Comparison of ENCODE assay signal across 8 cellular contexts in genomic region chr11:61430839-61431238, GRCh38. TPM values are rescaled to one million over a fixed set of nuclear protein-coding genes. Genes with fewer than 3 reads are reported as not detected.
DNase-seq lines count a peak whose midpoint lies in the region; ATAC-seq and TF ChIP-seq lines count a peak whose summit lies in the region.
"Not testable (repeated sequence)": the region's sequence is repeated elsewhere in the genome, so short reads cannot be mapped to it uniquely, and the experiment has no call there.

No MANE protein-coding gene starts in this region.

- H3K9me3 ChIP-seq in DND-41 (ENCODE audit: insufficient read depth, low read length, severe bottlenecking); Loucy (ENCODE audit: insufficient read depth, low read depth, low read length); trophoblast cell (ENCODE audit: insufficient read depth, low read depth, low read length); transverse colon: not testable (repeated sequence)

- H2BK12ac ChIP-seq in trophoblast cell (ENCODE audit: low read length), result not testable (repeated sequence)

- not testable (repeated sequence) for H3K14ac ChIP-seq in trophoblast cell (ENCODE audit: low read length)

- peak overlapping the region; percentile 57 to 70 for H3K4me3 ChIP-seq in DND-41 (ENCODE audit: low read depth in 1 of 2, low read length in 2 of 2)
- H3K4me3 ChIP-seq in Loucy (ENCODE audit: low read length, poor library complexity, severe bottlenecking), result peak overlapping the region; percentile 98
- peak overlapping the region; percentile 76 for H3K4me3 ChIP-seq in fibroblast of pulmonary artery (replicated peaks; ENCODE audit: low read depth, low read length)
- H3K4me3 ChIP-seq in trophoblast cell (ENCODE audit: low read depth, low read length), result not testable (repeated sequence)
- peak overlapping the region in 3 of 4 donors; percentile 64 to 76 (median 69) for H3K4me3 ChIP-seq in transverse colon

- peaks cover 60% of the 10 kb centered on the region for H3K4me1 Mint-ChIP-seq in activated CD4-positive, alpha-beta T cell treated with anti-CD3 and anti-CD28 coated beads, Interleukin-2, amount 10 ng/mL, durations not matched to agents 7 days and 5 days
- not testable (repeated sequence) for H3K4me1 Mint-ChIP-seq in MCF 10A (ENCODE audit: insufficient read depth, unreplicated experiment)
- H3K4me1 Mint-ChIP-seq in memory B cell, result peaks cover 26% of the 10 kb centered on the region

- H3K27ac ChIP-seq in DND-41 (ENCODE audit: low read length), result peak overlapping the region; percentile 92
- not testable (repeated sequence) for H3K27ac ChIP-seq in trophoblast cell (ENCODE audit: low read depth, low read length)
- peak overlapping the region; percentile 93 to 100 (median 96) for H3K27ac ChIP-seq in transverse colon

- peak overlapping the region; percentile 98 for H3K27ac Mint-ChIP-seq in activated CD4-positive, alpha-beta T cell treated with anti-CD3 and anti-CD28 coated beads, Interleukin-2, amount 10 ng/mL, durations not matched to agents 7 days and 5 days
- H3K27ac Mint-ChIP-seq in MCF 10A (ENCODE audit: low read depth, unreplicated experiment) (peak overlapping the region; percentile 99), memory B cell (peak overlapping the region; percentile 97)

- H3K36me3 Mint-ChIP-seq in activated CD4-positive, alpha-beta T cell treated with anti-CD3 and anti-CD28 coated beads, Interleukin-2, amount 10 ng/mL, durations not matched to agents 7 days and 5 days (ENCODE audit: low read depth), result peaks cover 46% of the 10 kb centered on the region
- H3K36me3 Mint-ChIP-seq in MCF 10A (ENCODE audit: insufficient read depth, unreplicated experiment) (peaks cover 60% of the 10 kb centered on the region), memory B cell (peaks cover 19% of the 10 kb centered on the region)

- H2AFZ ChIP-seq in DND-41 (ENCODE audit: low read depth, low read length); Loucy (ENCODE audit: low read length); trophoblast cell (ENCODE audit: insufficient read depth, low read length, poor library complexity): not testable (repeated sequence)

- not testable (repeated sequence) for H4K12ac ChIP-seq in trophoblast cell (ENCODE audit: low read depth, low read length)

- H2BK5ac ChIP-seq in trophoblast cell (ENCODE audit: low read depth, low read length, poor library complexity), result not testable (repeated sequence)

- not testable (repeated sequence) for H3F3A ChIP-seq in Loucy (ENCODE audit: low read depth)

- not testable (repeated sequence) for H3K18ac ChIP-seq in trophoblast cell (ENCODE audit: low read length)

- H4K91ac ChIP-seq in trophoblast cell (ENCODE audit: low read depth, low read length), result not testable (repeated sequence)

- TF ChIP-seq CTCF in DND-41 (IDR thresholded peaks at IDR 0.05; ENCODE audit: borderline replicate concordance, extremely low read depth, low read length, poor library complexity, severe bottlenecking); Loucy (conservative IDR thresholded peaks at IDR 0.05; ENCODE audit: low read length); MCF 10A (IDR thresholded peaks at IDR 0.05; ENCODE audit: unreplicated experiment); fibroblast of pulmonary artery (IDR thresholded peaks at IDR 0.05; ENCODE audit: low read length, missing control alignments); transverse colon (IDR thresholded peaks at IDR 0.05): not testable (repeated sequence)

- H3K79me2 ChIP-seq in DND-41 (ENCODE audit: insufficient read depth, low read length) (peaks cover 96% of the 10 kb centered on the region), Loucy (ENCODE audit: insufficient read depth, low read length) (peaks cover 90% of the 10 kb centered on the region), trophoblast cell (ENCODE audit: control insufficient read depth, insufficient read depth, low read length, poor library complexity) (peaks cover 20% of the 10 kb centered on the region)

- not testable (repeated sequence) for H2AK5ac ChIP-seq in trophoblast cell (ENCODE audit: low read length)

- not testable (repeated sequence) for H4K8ac ChIP-seq in trophoblast cell (ENCODE audit: low read depth, low read length)

- not testable (repeated sequence) for H3K27me3 ChIP-seq in DND-41 (ENCODE audit: insufficient read depth, low read length, poor library complexity); Loucy (ENCODE audit: insufficient read depth, low read length, poor library complexity, severe bottlenecking); trophoblast cell (ENCODE audit: insufficient read depth, low read length); transverse colon

- H3K36me3 ChIP-seq in DND-41 (ENCODE audit: insufficient read depth, low read length) (peaks cover 48% of the 10 kb centered on the region), Loucy (ENCODE audit: insufficient read depth, low read length) (peaks cover 21% of the 10 kb centered on the region), trophoblast cell (ENCODE audit: control insufficient read depth in 1 of 2, insufficient read depth in 2 of 2, low read length in 2 of 2) (peaks cover 13 to 25% of the 10 kb centered on the region in 2 experiments), transverse colon (peaks cover 0 to 22% (median 3%) of the 10 kb centered on the region in 4 donors)

- H3K23ac ChIP-seq in trophoblast cell (ENCODE audit: low read length), result not testable (repeated sequence)

- peaks cover 61% of the 10 kb centered on the region for H3K4me1 ChIP-seq in DND-41 (ENCODE audit: insufficient read depth, low read length)
- peaks cover 64% of the 10 kb centered on the region for H3K4me1 ChIP-seq in Loucy (ENCODE audit: insufficient read depth, low read length, poor library complexity, severe bottlenecking)
- not testable (repeated sequence) for H3K4me1 ChIP-seq in trophoblast cell (ENCODE audit: control insufficient read depth in 1 of 2, insufficient read depth in 2 of 2, low read length in 2 of 2)
- peaks cover 21 to 48% (median 36%) of the 10 kb centered on the region in 4 donors for H3K4me1 ChIP-seq in transverse colon

- intact Hi-C loops in MCF 10A (cut with micrococcal nuclease); transverse colon (cut with DNase I; ENCODE audit: low total_unique reads): not testable (repeated sequence)

- WGBS in trophoblast cell (ENCODE audit: extremely low coverage, insufficient coverage, insufficient read length), result no CpG with 5 or more reads among the region's 10 CpGs
- 66 to 68% methylated on average over 9 to 10 of the region's 10 CpGs for WGBS in transverse colon (ENCODE audit: low coverage in 1 of 2), 2 donors

- not testable (repeated sequence) for TF ChIP-seq POLR2A in transverse colon (IDR thresholded peaks at IDR 0.05)

- not testable (repeated sequence) for ATAC-seq in DND-41 (ENCODE audit: insufficient read depth, low read depth); memory B cell (ENCODE audit: low read depth)

- H3K4me2 ChIP-seq in DND-41 (ENCODE audit: insufficient read depth, low read length) (peak overlapping the region; percentile 76), Loucy (ENCODE audit: low read depth, low read length, poor library complexity, severe bottlenecking) (peak overlapping the region; percentile 88), trophoblast cell (ENCODE audit: low read length) (peak overlapping the region; percentile 10)

- H3K9ac ChIP-seq in DND-41 (ENCODE audit: low read depth, low read length) (peak overlapping the region; percentile 100), Loucy (ENCODE audit: low read depth, low read length, poor library complexity, severe bottlenecking) (peak overlapping the region; percentile 99)
- H3K9ac ChIP-seq in trophoblast cell (ENCODE audit: low read length), result not testable (repeated sequence)

- POLR2A ChIA-PET in activated CD4-positive, alpha-beta T cell treated with anti-CD3 and anti-CD28 coated beads, Interleukin-2, amount 10 ng/mL, durations not matched to agents 7 days and 5 days (lab: Charles Lee), result not testable (repeated sequence)
- POLR2A ChIA-PET in MCF 10A (lab: Yijun Ruan, JAX), result interaction anchor here (0.6 to 3.7 kb wide), 8 partner anchors 9 to 525 kb away, joined by 3 to 24 read pairs (median 4); partner anchors contain the start of genes FEN1 and TMEM258

- H3K9me3 Mint-ChIP-seq in activated CD4-positive, alpha-beta T cell treated with anti-CD3 and anti-CD28 coated beads, Interleukin-2, amount 10 ng/mL, durations not matched to agents 7 days and 5 days; MCF 10A (ENCODE audit: unreplicated experiment); memory B cell: not testable (repeated sequence)

- not testable (repeated sequence) for TF ChIP-seq EP300 in transverse colon (IDR thresholded peaks at IDR 0.05; ENCODE audit: low read depth)

- in situ Hi-C loops in transverse colon (cut with MboI; ENCODE audit: low pct_ligation_motif_present in 1 of 4, low pct_unique_long_range_greater_than_20kb in 1 of 4, low sequenced_read_pairs in 3 of 4), result not testable (repeated sequence)

- BruUV-seq in MCF 10A (replicated peaks; lab: Mats Ljungman, UMichigan), result not testable (repeated sequence)

- not testable (repeated sequence) for DNase-seq in DND-41; activated CD4-positive, alpha-beta T cell treated with anti-CD3 and anti-CD28 coated beads, Interleukin-2, amount 10 ng/mL, durations not matched to agents 7 days and 5 days; MCF 10A (ENCODE audit: unreplicated experiment); fibroblast of pulmonary artery (ENCODE audit: low read depth); memory B cell (ENCODE audit: low spot score in 2 of 2); trophoblast cell; transverse colon

- H2BK120ac ChIP-seq in trophoblast cell (ENCODE audit: insufficient read depth, low read length, poor library complexity), result not testable (repeated sequence)

- H3K4me3 Mint-ChIP-seq in activated CD4-positive, alpha-beta T cell treated with anti-CD3 and anti-CD28 coated beads, Interleukin-2, amount 10 ng/mL, durations not matched to agents 7 days and 5 days, result peak overlapping the region; percentile 93
- H3K4me3 Mint-ChIP-seq in MCF 10A (ENCODE audit: unreplicated experiment) (peak overlapping the region; percentile 98), memory B cell (peak overlapping the region; percentile 93)

- H3K79me1 ChIP-seq in trophoblast cell (ENCODE audit: low read length), result peaks cover 10% of the 10 kb centered on the region

- CTCF ChIA-PET in activated CD4-positive, alpha-beta T cell treated with anti-CD3 and anti-CD28 coated beads, Interleukin-2, amount 10 ng/mL, durations not matched to agents 7 days and 5 days (lab: Charles Lee), result interaction anchor here (1.0 to 1.9 kb wide), 2 partner anchors 84 to 95 kb away, joined by 5 to 7 read pairs; no protein-coding TSS in a partner anchor
- CTCF ChIA-PET in MCF 10A (lab: Yijun Ruan, JAX), result interaction anchor here (0.5 to 1.6 kb wide), 7 partner anchors 16 to 1773 kb away, joined by 3 to 5 read pairs (median 3); no protein-coding TSS in a partner anchor

- H3K9me2 ChIP-seq in Loucy (replicated peaks; ENCODE audit: low read depth, low read length), result not testable (repeated sequence)

- H4K20me1 ChIP-seq in DND-41 (ENCODE audit: insufficient read depth, low read length), result peaks cover 40% of the 10 kb centered on the region
- peaks cover 79% of the 10 kb centered on the region for H4K20me1 ChIP-seq in Loucy (ENCODE audit: insufficient read depth, low read length, poor library complexity, severe bottlenecking)

- not testable (repeated sequence) for H3K27me3 Mint-ChIP-seq in activated CD4-positive, alpha-beta T cell treated with anti-CD3 and anti-CD28 coated beads, Interleukin-2, amount 10 ng/mL, durations not matched to agents 7 days and 5 days; MCF 10A (ENCODE audit: insufficient read depth, unreplicated experiment); memory B cell

- peak overlapping the region; percentile 39 for H3K4ac ChIP-seq in trophoblast cell (ENCODE audit: low read depth, low read length)

RNA-seq across cellular contexts. Expression of gene SDHAF2, which starts 0.9 kb away (rescaled TPM):
- 10 to 100 TPM; 42.4 to 48.3 TPM for total RNA-seq in activated CD4-positive, alpha-beta T cell treated with anti-CD3 and anti-CD28 coated beads, Interleukin-2, amount 10 ng/mL, durations not matched to agents 7 days and 5 days
- 30.1 and 34.6 TPM in 2 replicates for total RNA-seq in MCF 10A (2022)
- 24.1 and 24.8 TPM in 2 replicates for polyA plus RNA-seq in trophoblast cell (2013)
- total RNA-seq in transverse colon, result 100 to 1,000 TPM in 1 of 4 donors, 10 to 100 TPM in 3; 65.8 to 122 (median 81.4) TPM

RNA-seq across cellular contexts. Expression of gene CPSF7, which starts 1.1 kb away (rescaled TPM):
- total RNA-seq in activated CD4-positive, alpha-beta T cell treated with anti-CD3 and anti-CD28 coated beads, Interleukin-2, amount 10 ng/mL, durations not matched to agents 7 days and 5 days, result 100 to 1,000 TPM; 106 to 133 TPM
- total RNA-seq in MCF 10A (2022), result 99.9 and 111 TPM in 2 replicates
- polyA plus RNA-seq in trophoblast cell (2013), result 92.9 and 93.6 TPM in 2 replicates
- 10 to 100 TPM; 43.6 to 65.1 (median 53.7) TPM for total RNA-seq in transverse colon

RNA-seq across cellular contexts. Expression of gene TMEM216, which starts 38.5 kb away (rescaled TPM):
- total RNA-seq in activated CD4-positive, alpha-beta T cell treated with anti-CD3 and anti-CD28 coated beads, Interleukin-2, amount 10 ng/mL, durations not matched to agents 7 days and 5 days, result 1 to 10 TPM; 3.7 to 6.3 TPM
- total RNA-seq in MCF 10A (2022), result 3.2 and 4.0 TPM in 2 replicates
- 12.5 and 14.4 TPM in 2 replicates for polyA plus RNA-seq in trophoblast cell (2013)
- 10 to 100 TPM in 3 of 4 donors, 1 to 10 TPM in 1; 1.9 to 32.8 (median 14.6) TPM for total RNA-seq in transverse colon

Comparison
In these comparisons a context has a peak if more than half of its experiments do, and no peak if none do; other contexts are left out.
1. H3K4me2 ChIP-seq: peak in every context shown above with its lines; median percentile 88 in Loucy; 76 in DND-41; 10 in trophoblast cell.